13 cellular contexts compared by ENCODE assay signal in the genomic region with DNA sequence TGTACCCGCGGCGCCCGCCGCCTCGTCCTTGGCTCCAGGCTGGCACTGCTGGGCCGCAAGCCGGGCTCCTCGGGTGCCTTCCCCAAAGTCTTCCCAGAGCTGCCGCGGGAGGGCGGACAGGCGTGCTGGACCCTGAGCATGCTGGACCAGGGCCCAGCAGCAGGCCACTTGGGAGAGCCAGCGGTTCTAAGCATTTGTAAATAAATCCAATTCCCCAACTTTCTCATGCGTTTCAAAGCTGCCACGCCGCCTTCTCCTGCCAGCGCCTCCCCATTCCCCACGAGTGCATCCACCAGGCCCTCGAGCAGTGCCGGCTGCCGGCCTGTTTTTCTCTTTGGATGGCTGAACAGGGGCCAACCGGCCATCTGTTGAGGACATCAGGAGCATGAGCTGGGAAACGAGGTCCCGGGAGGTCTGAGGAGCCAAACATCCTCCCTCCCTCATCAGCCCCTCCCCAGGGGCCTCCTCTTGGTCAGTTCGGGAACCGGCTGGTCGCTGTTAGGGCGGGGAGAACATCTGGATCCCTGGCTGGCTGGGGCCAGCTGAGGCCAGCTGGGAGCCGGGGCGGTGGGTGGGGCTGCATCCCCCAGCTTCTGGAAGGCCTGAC. TPM values are rescaled to one million over a fixed set of nuclear protein-coding genes. Genes with fewer than 3 reads are reported as not detected.
DNase-seq lines count a peak whose midpoint lies in the region; ATAC-seq and TF ChIP-seq lines count a peak whose summit lies in the region.
"Had no signal": no experiment of that assay in that cellular context is flagged by ENCODE, and none has a peak within 500 bp of the region (broad histone marks: within the 10 kb centered on the region; RNA-seq: fewer than 3 reads in every experiment).

No MANE protein-coding gene starts in this region.

- no peaks in the 10 kb centered on the region for H3K27me3 Mint-ChIP-seq in mesothelial cell of epicardium (ENCODE audit: low read depth)

- peaks cover 0 to 58% (median 24%) of the 10 kb centered on the region in 4 donors for H3K36me3 ChIP-seq in upper lobe of left lung
- H3K36me3 ChIP-seq: breast epithelium, neural progenitor cell had no signal

- no peaks in the 10 kb centered on the region for H3K9me3 ChIP-seq in upper lobe of left lung
- H3K9me3 ChIP-seq: breast epithelium had no signal

- peaks cover 10% of the 10 kb centered on the region for H3K36me3 Mint-ChIP-seq in mesothelial cell of epicardium

- H3K4me1 ChIP-seq in upper lobe of left lung = peaks cover 3 to 14% (median 8%) of the 10 kb centered on the region in 4 donors
- H3K4me1 ChIP-seq: breast epithelium, neural progenitor cell had no signal

- no peaks in the 10 kb centered on the region for H3K27me3 ChIP-seq in upper lobe of left lung
- H3K27me3 ChIP-seq: breast epithelium, neural progenitor cell had no signal

- TF ChIP-seq EP300 in upper lobe of left lung (IDR thresholded peaks at IDR 0.05) = peak in 1 of 4 donors; percentile 52

- DNase-seq in NCI-H446 (lab: John Stamatoyannopoulos, UW) = peak; percentile 5 to 67
- DNase-seq in fibroblast of pulmonary artery (ENCODE audit: low read depth) = peak; percentile 18
- no peak for DNase-seq in mesothelial cell of epicardium (ENCODE audit: low spot score in 2 of 2, unreplicated experiment in 2 of 2)
- DNase-seq in upper lobe of left lung = peak; percentile 59 to 89
- DNase-seq in activated CD4-positive, alpha-beta T cell treated with anti-CD3 and anti-CD28 coated beads for 48 hours = no peak
- DNase-seq in NCI-H2081 (lab: John Stamatoyannopoulos, UW) = no peak
- no peak for DNase-seq in activated naive CD4-positive, alpha-beta T cell treated with Interleukin-2 at 50 U/mL for 16 hours
- DNase-seq: NCI-H1417 treated with DMSO at 0.1 percent for 48 hours; stimulated activated naive CD4-positive, alpha-beta T cell treated with Interleukin-2 at 50 U/mL for 16 hours had no signal

- no peaks in the 10 kb centered on the region for H3K9me3 Mint-ChIP-seq in mesothelial cell of epicardium

- H3K27ac ChIP-seq in upper lobe of left lung = peak overlapping the region; percentile 35 to 80 (median 67)
- H3K27ac ChIP-seq: epithelial cell of prostate, neural progenitor cell had no signal

- H3K27ac Mint-ChIP-seq in mesothelial cell of epicardium = peak overlapping the region; percentile 41
- H3K27ac Mint-ChIP-seq: neural progenitor cell had no signal

- no peak overlapping the region for H3K4me3 Mint-ChIP-seq in mesothelial cell of epicardium
- H3K4me3 Mint-ChIP-seq: neural progenitor cell had no signal

- no peak for TF ChIP-seq CTCF in fibroblast of pulmonary artery (IDR thresholded peaks at IDR 0.05; ENCODE audit: low read length, missing control alignments)
- TF ChIP-seq CTCF in mesothelial cell of epicardium (IDR thresholded peaks at IDR 0.05; ENCODE audit: unreplicated experiment) = no peak
- TF ChIP-seq CTCF in upper lobe of left lung (IDR thresholded peaks at IDR 0.05) = no peak

- no peak overlapping the region for H3K4me3 ChIP-seq in fibroblast of pulmonary artery (replicated peaks; ENCODE audit: low read depth, low read length)
- no peak overlapping the region for H3K4me3 ChIP-seq in upper lobe of left lung
- H3K4me3 ChIP-seq: neural progenitor cell had no signal

- H3K4me1 Mint-ChIP-seq in mesothelial cell of epicardium = no peaks in the 10 kb centered on the region

- 71 to 80% methylated on average over 23 to 31 of the region's 31 CpGs for WGBS in upper lobe of left lung, 2 donors

- ATAC-seq in upper lobe of left lung (ENCODE audit: low FRiP score in 2 of 2) (peak; percentile 31 to 50), HG02759 (IDR thresholded peaks at IDR 0.05; ENCODE audit: unreplicated experiment) (no peak)

- no peak for TF ChIP-seq POLR2A in upper lobe of left lung (IDR thresholded peaks at IDR 0.05)

RNA-seq across cellular contexts. Expression of a gene that starts 20.6 kb away (rescaled TPM):
- total RNA-seq in mesothelial cell of epicardium = 0.22 to 0.41 TPM (median 0.40 TPM) in 3 replicates
- under 1 TPM in 1 of 6 donors, not detected in 5; 0.20 TPM for total RNA-seq in upper lobe of left lung
- total RNA-seq: breast epithelium had no signal

RNA-seq across cellular contexts. Expression of a gene that starts 30.1 kb away (rescaled TPM):
- total RNA-seq in mesothelial cell of epicardium (88.2 to 101 TPM (median 96.3 TPM) in 3 replicates), upper lobe of left lung (10 to 100 TPM; 10.9 to 62.5 (median 32.4) TPM)

RNA-seq across cellular contexts. Expression of a gene that starts 30.3 kb away (rescaled TPM):
- 41.3 to 44.7 TPM (median 42.4 TPM) in 3 replicates for total RNA-seq in mesothelial cell of epicardium
- 100 to 1,000 TPM in 1 of 6 donors, 10 to 100 TPM in 5; 24.8 to 140 (median 45.6) TPM for total RNA-seq in upper lobe of left lung

Comparison
In these comparisons a context has a peak if more than half of its experiments do, and no peak if none do; other contexts are left out.
1. DNase-seq: peak in NCI-H446 (2 of 2), fibroblast of pulmonary artery (single experiment) and upper lobe of left lung (2 of 2); none in mesothelial cell of epicardium (0 of 2), activated CD4-positive, alpha-beta T cell treated with anti-CD3 and anti-CD28 coated beads for 48 hours (single experiment), NCI-H2081 (0 of 2) and activated naive CD4-positive, alpha-beta T cell treated with Interleukin-2 at 50 U/mL for 16 hours (single experiment).